Comparison of ENCODE assay signal across 8 cellular contexts in the genomic region with DNA sequence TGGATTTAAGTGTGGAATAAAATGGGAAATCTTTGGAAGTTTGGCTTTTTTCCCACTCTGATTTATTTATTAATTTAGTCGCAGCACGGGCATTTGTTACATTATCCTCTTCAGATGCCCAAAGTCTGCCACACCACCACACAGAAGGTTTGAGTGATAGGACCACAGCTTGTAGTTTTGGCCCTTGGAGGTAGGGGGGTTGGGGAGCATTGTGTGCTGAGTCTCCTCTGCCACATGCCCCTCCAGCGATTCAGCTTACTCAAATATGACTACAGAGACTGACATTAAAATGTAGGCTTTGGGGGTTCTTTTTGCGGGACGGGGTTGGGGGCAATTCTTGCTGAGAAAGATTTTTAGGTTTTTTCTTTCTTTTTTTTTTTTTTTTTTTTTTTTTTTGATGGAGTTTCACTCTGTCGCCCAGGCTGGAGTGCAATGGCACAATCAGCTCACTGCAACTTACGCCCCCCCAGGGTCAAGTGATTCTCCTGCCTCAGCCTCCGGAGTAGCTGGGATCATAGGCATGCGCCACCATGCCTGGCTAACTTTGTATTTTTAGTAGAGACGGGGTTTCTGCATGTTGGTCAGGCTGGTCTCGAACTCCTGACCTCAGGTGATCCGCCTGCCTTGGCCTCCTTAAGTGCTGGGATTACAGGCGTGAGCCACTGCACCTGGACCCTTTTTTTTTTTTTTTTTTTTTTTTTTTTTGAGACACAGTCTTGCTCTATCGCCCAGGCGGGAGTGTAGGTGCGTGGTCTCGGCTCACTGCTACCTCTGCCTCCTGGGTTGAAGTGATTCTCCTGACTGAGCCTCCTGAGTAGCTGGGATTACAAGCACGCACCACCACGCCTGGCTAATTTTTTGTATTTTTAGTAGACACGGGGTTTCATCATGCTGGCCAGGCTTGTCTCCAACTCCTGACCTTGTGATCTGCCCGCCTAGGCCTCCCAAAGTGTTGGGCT. TPM values are rescaled to one million over a fixed set of nuclear protein-coding genes. Genes with fewer than 3 reads are reported as not detected.
DNase-seq lines count a peak whose midpoint lies in the region; ATAC-seq and TF ChIP-seq lines count a peak whose summit lies in the region.
"Not testable (repeated sequence)": the region's sequence is repeated elsewhere in the genome, so short reads cannot be mapped to it uniquely, and the experiment has no call there.

No MANE protein-coding gene starts in this region.

- in situ Hi-C loops in Caki2 (cut with HindIII; ENCODE audit: low pct_unique_long_range_greater_than_20kb, low sequenced_read_pairs); GM13977 (cut with MboI; ENCODE audit: low pct_unique_long_range_greater_than_20kb, low sequenced_read_pairs, unreplicated experiment): not testable (repeated sequence)

- POLR2A ChIA-PET in activated CD4-positive, alpha-beta T cell treated with anti-CD3 and anti-CD28 coated beads for 36 hours (lab: Charles Lee): not testable (repeated sequence)

- not testable (repeated sequence) for H3K27ac Mint-ChIP-seq in activated CD4-positive, alpha-beta T cell treated with anti-CD3 and anti-CD28 coated beads for 36 hours

- H3K4me1 Mint-ChIP-seq in activated CD4-positive, alpha-beta T cell treated with anti-CD3 and anti-CD28 coated beads for 36 hours: peaks cover 62% of the 10 kb centered on the region

- not testable (repeated sequence) for TF ChIP-seq CTCF in GM13977 (IDR thresholded peaks at IDR 0.05; ENCODE audit: extremely low read depth, insufficient read depth, missing control alignments); dorsolateral prefrontal cortex (IDR thresholded peaks at IDR 0.05 in 54 of 56, conservative IDR thresholded peaks at IDR 0.05 in 2 of 56; ENCODE audit: low read depth in 1 of 56, partially characterized antibody in 56 of 56); hepatocyte (IDR thresholded peaks at IDR 0.05; ENCODE audit: poor library complexity); neutrophil (IDR thresholded peaks at IDR 0.05)

- peak overlapping the region; percentile 91 for H3K4me2 ChIP-seq in hepatocyte

- H3K4me1 ChIP-seq in hepatocyte (ENCODE audit: insufficient read depth): peaks cover 37% of the 10 kb centered on the region
- peaks cover 34 to 35% of the 10 kb centered on the region in 2 experiments for H3K4me1 ChIP-seq in neutrophil (ENCODE audit: control insufficient read depth in 1 of 2, insufficient read depth in 1 of 2, low read depth in 1 of 2, low read length in 1 of 2)
- H3K4me1 ChIP-seq in thymus (ENCODE audit: control insufficient read depth, insufficient read depth, low read length): peaks cover 13% of the 10 kb centered on the region

- H3K9me2 ChIP-seq in hepatocyte (replicated peaks; ENCODE audit: insufficient read depth): not testable (repeated sequence)

- H3K4me3 Mint-ChIP-seq in activated CD4-positive, alpha-beta T cell treated with anti-CD3 and anti-CD28 coated beads for 36 hours: not testable (repeated sequence)

- not testable (repeated sequence) for H2AFZ ChIP-seq in hepatocyte

- 87% methylated on average over 19 of the region's 21 CpGs for WGBS in hepatocyte (ENCODE audit: low lambda C conversion rate, missing lambda C conversion rate)
- WGBS in thymus: 89% methylated on average over 21 of the region's 21 CpGs

- peaks cover 50% of the 10 kb centered on the region for H3K36me3 Mint-ChIP-seq in activated CD4-positive, alpha-beta T cell treated with anti-CD3 and anti-CD28 coated beads for 36 hours (ENCODE audit: low read depth)

- H3K27me3 ChIP-seq in dorsolateral prefrontal cortex; hepatocyte; neutrophil; thymus (ENCODE audit: control insufficient read depth, insufficient read depth): not testable (repeated sequence)

- not testable (repeated sequence) for H3K36me3 ChIP-seq in hepatocyte (replicated peaks; ENCODE audit: insufficient read depth, low read depth); neutrophil
- H3K36me3 ChIP-seq in thymus (ENCODE audit: control insufficient read depth, insufficient read depth): peaks cover 18% of the 10 kb centered on the region

- peaks cover 86% of the 10 kb centered on the region for H4K20me1 ChIP-seq in hepatocyte (ENCODE audit: insufficient read depth, poor library complexity, severe bottlenecking)

- H3K9me3 ChIP-seq in hepatocyte (ENCODE audit: low read depth); neutrophil; thymus (ENCODE audit: control insufficient read depth): not testable (repeated sequence)

- DNase-seq in Caki2 (ENCODE audit: low read depth) (peak; percentile 86), GM13977 (ENCODE audit: low spot score) (peak; percentile 41), NCI-H226 (peak; percentile 39), dorsolateral prefrontal cortex (peak in 1 of 10 donors; percentile 22)
- DNase-seq in activated CD4-positive, alpha-beta T cell treated with anti-CD3 and anti-CD28 coated beads for 36 hours: peak; percentile 21
- DNase-seq in hepatocyte (ENCODE audit: low spot score): not testable (repeated sequence)

- H3K27ac ChIP-seq in dorsolateral prefrontal cortex: peak overlapping the region in 30 of 59 donors; percentile 8 to 100 (median 52)
- H3K27ac ChIP-seq in hepatocyte: peak overlapping the region; percentile 40
- H3K27ac ChIP-seq in neutrophil: peak overlapping the region; percentile 88
- peak overlapping the region; percentile 31 for H3K27ac ChIP-seq in thymus (ENCODE audit: low read depth)

- CTCF ChIA-PET in activated CD4-positive, alpha-beta T cell treated with anti-CD3 and anti-CD28 coated beads for 36 hours (lab: Charles Lee): not testable (repeated sequence)

- not testable (repeated sequence) for H3K9me3 Mint-ChIP-seq in activated CD4-positive, alpha-beta T cell treated with anti-CD3 and anti-CD28 coated beads for 36 hours (ENCODE audit: low read depth)

- peak overlapping the region in 2 of 59 donors; percentile 81 to 99 for H3K4me3 ChIP-seq in dorsolateral prefrontal cortex
- not testable (repeated sequence) for H3K4me3 ChIP-seq in hepatocyte; neutrophil (ENCODE audit: low read depth in 1 of 2, low read length in 1 of 2); thymus (ENCODE audit: low read length)

- intact Hi-C loops in activated CD4-positive, alpha-beta T cell treated with anti-CD3 and anti-CD28 coated beads for 36 hours (cut with DNase I, micrococcal nuclease): loop anchor here in 1 of 2 experiments (1.0 to 2.0 kb wide), 2 partner anchors 12 to 487 kb away; a partner anchor contains a TSS
- intact Hi-C loops in dorsolateral prefrontal cortex (cut with DNase I): not testable (repeated sequence)

- not testable (repeated sequence) for H3K27me3 Mint-ChIP-seq in activated CD4-positive, alpha-beta T cell treated with anti-CD3 and anti-CD28 coated beads for 36 hours

- ATAC-seq in activated CD4-positive, alpha-beta T cell treated with anti-CD3 and anti-CD28 coated beads for 36 hours: not testable (repeated sequence)

- H3K79me2 ChIP-seq in hepatocyte: peaks cover 92% of the 10 kb centered on the region

RNA-seq across cellular contexts. Expression of a gene that starts 4.6 kb away (rescaled TPM):
- total RNA-seq in Caki2 (2014; rRNA removed; shearing (Covaris generic); ENCODE audit: low replicate concordance): 77.6 and 94.3 TPM in 2 replicates
- 100 to 1,000 TPM; 125 to 130 TPM for total RNA-seq in activated CD4-positive, alpha-beta T cell treated with anti-CD3 and anti-CD28 coated beads for 36 hours
- total RNA-seq in dorsolateral prefrontal cortex (100 to 1,000 TPM; 214 to 370 (median 288) TPM), hepatocyte (193 and 260 TPM in 2 replicates)
- polyA plus RNA-seq in hepatocyte (167 and 182 TPM in 2 replicates), thymus (35.1 TPM)

Comparison
In these comparisons a context has a peak if more than half of its experiments do, and no peak if none do; other contexts are left out.
1. H3K27ac ChIP-seq: peak in every context shown above with its lines; median percentile 88 in neutrophil; 52 in dorsolateral prefrontal cortex; 40 in hepatocyte; 31 in thymus.